3 cellular contexts compared by ENCODE assay signal in the genomic region with DNA sequence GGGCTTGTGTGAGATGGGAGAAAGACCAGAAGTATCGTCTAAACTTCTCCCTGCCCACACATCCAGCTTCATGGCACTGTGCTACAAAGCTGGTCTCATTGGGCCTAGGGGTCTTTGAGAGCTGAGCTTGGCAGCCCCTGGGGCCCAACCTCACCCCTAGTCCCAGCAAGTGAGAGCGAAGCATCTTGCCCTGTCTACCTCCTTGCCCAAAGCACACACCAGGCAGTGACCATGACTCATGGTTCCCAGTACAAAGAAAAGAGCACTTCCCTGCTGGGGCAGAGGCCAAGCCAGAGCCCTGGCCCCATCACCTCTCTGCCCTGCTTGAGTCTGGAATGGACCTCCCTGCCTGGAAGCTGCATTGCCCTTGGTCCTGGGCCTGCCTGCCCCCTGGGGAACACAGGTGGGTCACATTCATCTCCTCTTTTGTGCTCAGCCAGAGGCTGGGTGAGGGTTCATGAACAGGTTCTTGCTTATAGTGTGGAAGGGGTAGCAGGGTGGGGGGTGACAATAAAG.
TF ChIP-seq lines count a peak whose summit lies in the region.

No MANE protein-coding gene starts in this region.

TF ChIP-seq in IMR-90, 13 proteins besides CTCF, POLR2A, EP300 and RAD21:
- no peak for TF ChIP-seq NFE2L2 (IDR thresholded peaks at IDR 0.05; ENCODE audit: low read depth, low read length)
- TF ChIP-seq, protein P1, sequence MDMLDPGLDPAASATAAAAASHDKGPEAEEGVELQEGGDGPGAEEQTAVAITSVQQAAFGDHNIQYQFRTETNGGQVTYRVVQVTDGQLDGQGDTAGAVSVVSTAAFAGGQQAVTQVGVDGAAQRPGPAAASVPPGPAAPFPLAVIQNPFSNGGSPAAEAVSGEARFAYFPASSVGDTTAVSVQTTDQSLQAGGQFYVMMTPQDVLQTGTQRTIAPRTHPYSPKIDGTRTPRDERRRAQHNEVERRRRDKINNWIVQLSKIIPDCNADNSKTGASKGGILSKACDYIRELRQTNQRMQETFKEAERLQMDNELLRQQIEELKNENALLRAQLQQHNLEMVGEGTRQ (IDR thresholded peaks at IDR 0.05; ENCODE audit: low read depth, low read length) = no peak
- TF ChIP-seq CEBPB (IDR thresholded peaks at IDR 0.05; ENCODE audit: low read depth, low read length) = no peak
- TF ChIP-seq CHD1 (IDR thresholded peaks at IDR 0.05; ENCODE audit: low read depth, low read length) = no peak

TF ChIP-seq in GM12878, 131 proteins besides CTCF, POLR2A, EP300 and RAD21 (continues in another document):
- no peak for TF ChIP-seq ATF7 (IDR thresholded peaks at IDR 0.05; ENCODE audit: low read depth)
- TF ChIP-seq WRNIP1 (IDR thresholded peaks at IDR 0.05; ENCODE audit: borderline replicate concordance, low read depth, low read length) = no peak
- TF ChIP-seq SREBF2 (IDR thresholded peaks at IDR 0.05; ENCODE audit: low read length) = no peak
- TF ChIP-seq RFX5 (IDR thresholded peaks at IDR 0.05; ENCODE audit: low read depth, low read length) = no peak
- no peak for TF ChIP-seq SIN3A (IDR thresholded peaks at IDR 0.05; ENCODE audit: low read depth, low read length)
- TF ChIP-seq TARDBP (IDR thresholded peaks at IDR 0.05; ENCODE audit: borderline replicate concordance) = no peak
- TF ChIP-seq DPF2 (IDR thresholded peaks at IDR 0.05) = no peak
- TF ChIP-seq, protein P2, sequence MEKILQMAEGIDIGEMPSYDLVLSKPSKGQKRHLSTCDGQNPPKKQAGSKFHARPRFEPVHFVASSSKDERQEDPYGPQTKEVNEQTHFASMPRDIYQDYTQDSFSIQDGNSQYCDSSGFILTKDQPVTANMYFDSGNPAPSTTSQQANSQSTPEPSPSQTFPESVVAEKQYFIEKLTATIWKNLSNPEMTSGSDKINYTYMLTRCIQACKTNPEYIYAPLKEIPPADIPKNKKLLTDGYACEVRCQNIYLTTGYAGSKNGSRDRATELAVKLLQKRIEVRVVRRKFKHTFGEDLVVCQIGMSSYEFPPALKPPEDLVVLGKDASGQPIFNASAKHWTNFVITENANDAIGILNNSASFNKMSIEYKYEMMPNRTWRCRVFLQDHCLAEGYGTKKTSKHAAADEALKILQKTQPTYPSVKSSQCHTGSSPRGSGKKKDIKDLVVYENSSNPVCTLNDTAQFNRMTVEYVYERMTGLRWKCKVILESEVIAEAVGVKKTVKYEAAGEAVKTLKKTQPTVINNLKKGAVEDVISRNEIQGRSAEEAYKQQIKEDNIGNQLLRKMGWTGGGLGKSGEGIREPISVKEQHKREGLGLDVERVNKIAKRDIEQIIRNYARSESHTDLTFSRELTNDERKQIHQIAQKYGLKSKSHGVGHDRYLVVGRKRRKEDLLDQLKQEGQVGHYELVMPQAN (conservative IDR thresholded peaks at IDR 0.05) = no peak
- TF ChIP-seq NR2F1 (conservative IDR thresholded peaks at IDR 0.05) = no peak
- TF ChIP-seq ZSCAN29 (IDR thresholded peaks at IDR 0.05) = no peak
- TF ChIP-seq, protein P3, sequence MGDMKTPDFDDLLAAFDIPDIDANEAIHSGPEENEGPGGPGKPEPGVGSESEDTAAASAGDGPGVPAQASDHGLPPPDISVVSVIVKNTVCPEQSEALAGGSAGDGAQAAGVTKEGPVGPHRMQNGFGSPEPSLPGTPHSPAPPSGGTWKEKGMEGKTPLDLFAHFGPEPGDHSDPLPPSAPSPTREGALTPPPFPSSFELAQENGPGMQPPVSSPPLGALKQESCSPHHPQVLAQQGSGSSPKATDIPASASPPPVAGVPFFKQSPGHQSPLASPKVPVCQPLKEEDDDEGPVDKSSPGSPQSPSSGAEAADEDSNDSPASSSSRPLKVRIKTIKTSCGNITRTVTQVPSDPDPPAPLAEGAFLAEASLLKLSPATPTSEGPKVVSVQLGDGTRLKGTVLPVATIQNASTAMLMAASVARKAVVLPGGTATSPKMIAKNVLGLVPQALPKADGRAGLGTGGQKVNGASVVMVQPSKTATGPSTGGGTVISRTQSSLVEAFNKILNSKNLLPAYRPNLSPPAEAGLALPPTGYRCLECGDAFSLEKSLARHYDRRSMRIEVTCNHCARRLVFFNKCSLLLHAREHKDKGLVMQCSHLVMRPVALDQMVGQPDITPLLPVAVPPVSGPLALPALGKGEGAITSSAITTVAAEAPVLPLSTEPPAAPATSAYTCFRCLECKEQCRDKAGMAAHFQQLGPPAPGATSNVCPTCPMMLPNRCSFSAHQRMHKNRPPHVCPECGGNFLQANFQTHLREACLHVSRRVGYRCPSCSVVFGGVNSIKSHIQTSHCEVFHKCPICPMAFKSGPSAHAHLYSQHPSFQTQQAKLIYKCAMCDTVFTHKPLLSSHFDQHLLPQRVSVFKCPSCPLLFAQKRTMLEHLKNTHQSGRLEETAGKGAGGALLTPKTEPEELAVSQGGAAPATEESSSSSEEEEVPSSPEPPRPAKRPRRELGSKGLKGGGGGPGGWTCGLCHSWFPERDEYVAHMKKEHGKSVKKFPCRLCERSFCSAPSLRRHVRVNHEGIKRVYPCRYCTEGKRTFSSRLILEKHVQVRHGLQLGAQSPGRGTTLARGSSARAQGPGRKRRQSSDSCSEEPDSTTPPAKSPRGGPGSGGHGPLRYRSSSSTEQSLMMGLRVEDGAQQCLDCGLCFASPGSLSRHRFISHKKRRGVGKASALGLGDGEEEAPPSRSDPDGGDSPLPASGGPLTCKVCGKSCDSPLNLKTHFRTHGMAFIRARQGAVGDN (IDR thresholded peaks at IDR 0.05) = no peak
- TF ChIP-seq HDAC6 (IDR thresholded peaks at IDR 0.05; ENCODE audit: unreplicated experiment) = no peak
- no peak for TF ChIP-seq KLF5 (IDR thresholded peaks at IDR 0.05; ENCODE audit: partially characterized antibody)
- TF ChIP-seq, protein P4, sequence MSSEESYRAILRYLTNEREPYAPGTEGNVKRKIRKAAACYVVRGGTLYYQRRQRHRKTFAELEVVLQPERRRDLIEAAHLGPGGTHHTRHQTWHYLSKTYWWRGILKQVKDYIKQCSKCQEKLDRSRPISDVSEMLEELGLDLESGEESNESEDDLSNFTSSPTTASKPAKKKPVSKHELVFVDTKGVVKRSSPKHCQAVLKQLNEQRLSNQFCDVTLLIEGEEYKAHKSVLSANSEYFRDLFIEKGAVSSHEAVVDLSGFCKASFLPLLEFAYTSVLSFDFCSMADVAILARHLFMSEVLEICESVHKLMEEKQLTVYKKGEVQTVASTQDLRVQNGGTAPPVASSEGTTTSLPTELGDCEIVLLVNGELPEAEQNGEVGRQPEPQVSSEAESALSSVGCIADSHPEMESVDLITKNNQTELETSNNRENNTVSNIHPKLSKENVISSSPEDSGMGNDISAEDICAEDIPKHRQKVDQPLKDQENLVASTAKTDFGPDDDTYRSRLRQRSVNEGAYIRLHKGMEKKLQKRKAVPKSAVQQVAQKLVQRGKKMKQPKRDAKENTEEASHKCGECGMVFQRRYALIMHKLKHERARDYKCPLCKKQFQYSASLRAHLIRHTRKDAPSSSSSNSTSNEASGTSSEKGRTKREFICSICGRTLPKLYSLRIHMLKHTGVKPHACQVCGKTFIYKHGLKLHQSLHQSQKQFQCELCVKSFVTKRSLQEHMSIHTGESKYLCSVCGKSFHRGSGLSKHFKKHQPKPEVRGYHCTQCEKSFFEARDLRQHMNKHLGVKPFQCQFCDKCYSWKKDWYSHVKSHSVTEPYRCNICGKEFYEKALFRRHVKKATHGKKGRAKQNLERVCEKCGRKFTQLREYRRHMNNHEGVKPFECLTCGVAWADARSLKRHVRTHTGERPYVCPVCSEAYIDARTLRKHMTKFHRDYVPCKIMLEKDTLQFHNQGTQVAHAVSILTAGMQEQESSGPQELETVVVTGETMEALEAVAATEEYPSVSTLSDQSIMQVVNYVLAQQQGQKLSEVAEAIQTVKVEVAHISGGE (CRISPR knock-in tag; IDR thresholded peaks at IDR 0.05) = no peak
- no peak for TF ChIP-seq NFYA (IDR thresholded peaks at IDR 0.05; ENCODE audit: borderline replicate concordance, low read depth, low read length)
- TF ChIP-seq IKZF2 (IDR thresholded peaks at IDR 0.05) = no peak
- no peak for TF ChIP-seq YY1 (IDR thresholded peaks at IDR 0.05; ENCODE audit: low read depth, low read length)
- TF ChIP-seq GATAD2B (conservative IDR thresholded peaks at IDR 0.05; ENCODE audit: low read depth) = no peak

TF ChIP-seq in HEK293T, 16 proteins besides CTCF, POLR2A, EP300 and RAD21:
- TF ChIP-seq ZNF384 (IDR thresholded peaks at IDR 0.05) = no peak
- TF ChIP-seq FOXA1 (IDR thresholded peaks at IDR 0.05) = no peak
- TF ChIP-seq ARNT (IDR thresholded peaks at IDR 0.05) = no peak
- TF ChIP-seq L3MBTL2 (conservative IDR thresholded peaks at IDR 0.05) = no peak
- no peak for TF ChIP-seq CTBP1 (IDR thresholded peaks at IDR 0.05; ENCODE audit: borderline replicate concordance)
